In genomic region chr11:1368216-1368615, GRCh38 we compare ENCODE assay signal across 7 cellular contexts.
"Had no signal": no experiment of that assay in that cellular context is flagged by ENCODE, and none has a peak within 500 bp of the region (broad histone marks: within the 10 kb centered on the region; RNA-seq: fewer than 3 reads in every experiment).

No MANE protein-coding gene starts in this region.

- DNase-seq: H9, HCEC 1CT, IMR-90 had no signal

- H2AFZ ChIP-seq: GM23338 had no signal

- H3K4me1 Mint-ChIP-seq: GM23338, H9 had no signal

- H3K27ac Mint-ChIP-seq: GM23338, H9 had no signal

- H3K4me2 ChIP-seq: GM23338 had no signal

- ATAC-seq: GM23338 had no signal

- FAIRE-seq: H1, H54, HTR-8/SVneo had no signal

- H3K4me3 Mint-ChIP-seq: GM23338, H9 had no signal

- H3K4me3 ChIP-seq: GM23338 had no signal
